ENCODE assay signal across 19 cellular contexts in genomic region chr12:43750814-43751213, GRCh38. TPM values are rescaled to one million over a fixed set of nuclear protein-coding genes. Genes with fewer than 3 reads are reported as not detected.
DNase-seq lines count a peak whose midpoint lies in the region; ATAC-seq, FAIRE-seq and TF ChIP-seq lines count a peak whose summit lies in the region.
"Had no signal": no experiment of that assay in that cellular context is flagged by ENCODE, and none has a peak within 500 bp of the region (broad histone marks: within the 10 kb centered on the region; RNA-seq: fewer than 3 reads in every experiment).

No MANE protein-coding gene starts in this region.

- 92% methylated on average over 3 of the region's 3 CpGs for WGBS in HepG2 (ENCODE audit: low lambda C conversion rate)
- 76% methylated on average over 3 of the region's 3 CpGs for WGBS in right lobe of liver (ENCODE audit: insufficient coverage, low coverage, low lambda C conversion rate, missing lambda C conversion rate)
- WGBS in H1 (ENCODE audit: extremely low coverage in 1 of 2, insufficient coverage in 1 of 2, insufficient read length in 1 of 2, insufficient replicate concordance in 2 of 2, low coverage in 1 of 2, low lambda C conversion rate in 2 of 2, missing lambda C conversion rate in 1 of 2), 2 experiments = 94% methylated on average over 3 of the region's 3 CpGs; no CpG with 5 or more reads in 1 of the 2 experiments

- peaks cover 2 to 5% of the 10 kb centered on the region in 2 experiments; a peak in 2 of 5 replicates for H3K36me3 ChIP-seq in HepG2 (replicated peaks in 1 of 2; ENCODE audit: control insufficient read depth in 1 of 2, insufficient read depth in 2 of 2, low read length in 2 of 2)
- H3K36me3 ChIP-seq in right lobe of liver = no peaks in the 10 kb centered on the region
- peaks cover 0 to 8% (median 1%) of the 10 kb centered on the region in 4 experiments; a peak in 2 of 8 replicates for H3K36me3 ChIP-seq in H1 (ENCODE audit: control insufficient read depth in 2 of 4, insufficient read depth in 4 of 4, low read length in 3 of 4)
- H3K36me3 ChIP-seq: BE2C had no signal

- H4K91ac ChIP-seq in H1 (replicated peaks; ENCODE audit: insufficient read length, low read length) = no peak overlapping the region

- POLR2A ChIA-PET in HepG2 (lab: Yijun Ruan, JAX) (no interaction called here), H1 (lab: Charles Lee; ENCODE audit: partially characterized antibody) (no interaction called here)

- no TSS peak for BruUV-seq in HepG2 (replicated peaks; lab: Mats Ljungman, UMichigan)

- no peak overlapping the region for H3K4ac ChIP-seq in H1 (replicated peaks; ENCODE audit: insufficient read length, low read depth, low read length)

- no peak overlapping the region for H4K8ac ChIP-seq in H1 (ENCODE audit: extremely low read depth, insufficient read depth, low read length)

- TF ChIP-seq RAD21 in HepG2 (CRISPR knock-in tag; IDR thresholded peaks at IDR 0.05) (no peak), Ishikawa (IDR thresholded peaks at IDR 0.05; ENCODE audit: low read depth) (no peak), H1 (IDR thresholded peaks at IDR 0.05 in 1 of 2, conservative IDR thresholded peaks at IDR 0.05 in 1 of 2; ENCODE audit: low read depth in 2 of 2, low read length in 2 of 2) (no peak)

- H3K9me3 ChIP-seq in HepG2 (ENCODE audit: low read length) = no peaks in the 10 kb centered on the region
- H3K9me3 ChIP-seq in right lobe of liver = no peaks in the 10 kb centered on the region
- no peaks in the 10 kb centered on the region for H3K9me3 ChIP-seq in H1 (ENCODE audit: insufficient read depth in 2 of 2, low read depth in 1 of 2, low read length in 1 of 2)
- H3K9me3 ChIP-seq: BE2C had no signal

- H3K4me2 ChIP-seq in HepG2 (ENCODE audit: low read depth, low read length) (no peak overlapping the region), H1 (ENCODE audit: insufficient read depth in 1 of 2, low read depth in 2 of 2, low read length in 2 of 2) (no peak overlapping the region)
- H3K4me2 ChIP-seq: BLaER1 had no signal

- H3K79me2 ChIP-seq in HepG2 (ENCODE audit: insufficient read depth, low read length) (peaks cover 4% of the 10 kb centered on the region), H1 (ENCODE audit: control insufficient read depth in 1 of 2, insufficient read depth in 2 of 2, low read length in 2 of 2) (no peaks in the 10 kb centered on the region)

- H3K27me3 ChIP-seq in HepG2 (ENCODE audit: control insufficient read depth in 1 of 2, insufficient read depth in 2 of 2, low read length in 2 of 2) = no peaks in the 10 kb centered on the region
- no peaks in the 10 kb centered on the region for H3K27me3 ChIP-seq in right lobe of liver
- no peaks in the 10 kb centered on the region for H3K27me3 ChIP-seq in H1 (replicated peaks in 1 of 4; ENCODE audit: control insufficient read depth in 3 of 4, extremely low read depth in 1 of 4, insufficient read depth in 3 of 4, low read length in 3 of 4)
- H3K27me3 ChIP-seq: BE2C, BLaER1 had no signal

- H3K23ac ChIP-seq in H1 (ENCODE audit: insufficient read length) = no peak overlapping the region

- no peak overlapping the region for H2BK20ac ChIP-seq in H1 (ENCODE audit: low read length)

- ATAC-seq in HepG2 = no peak
- no peak for ATAC-seq in right lobe of liver
- ATAC-seq in esophagus mucosa = no peak

- no peak for TF ChIP-seq POLR2A in HepG2 (IDR thresholded peaks at IDR 0.05; ENCODE audit: insufficient read depth in 1 of 2, low read depth in 2 of 2, low read length in 2 of 2)
- no peak for TF ChIP-seq POLR2A in right lobe of liver (IDR thresholded peaks at IDR 0.05)
- no peak for TF ChIP-seq POLR2A in H1 (IDR thresholded peaks at IDR 0.05; ENCODE audit: control extremely low read depth in 1 of 2, low read depth in 2 of 2, low read length in 2 of 2)

- H3K27ac ChIP-seq in HepG2 (ENCODE audit: extremely low read length, insufficient read depth, low read length) (no peak overlapping the region), right lobe of liver (no peak overlapping the region), H1 (ENCODE audit: low read depth, low read length) (no peak overlapping the region)
- H3K27ac ChIP-seq: 22Rv1, BLaER1 had no signal

- no peak overlapping the region for H2AK5ac ChIP-seq in H1 (ENCODE audit: low read depth, low read length)

- H3K23me2 ChIP-seq in H1 (ENCODE audit: low read depth, low read length) = no peaks in the 10 kb centered on the region

- peaks cover 40% of the 10 kb centered on the region for H3K4me1 ChIP-seq in HepG2 (ENCODE audit: insufficient read depth, low read length)
- H3K4me1 ChIP-seq in right lobe of liver = no peaks in the 10 kb centered on the region
- H3K4me1 ChIP-seq in H1 (replicated peaks in 1 of 4; ENCODE audit: control insufficient read depth in 3 of 4, insufficient read depth in 4 of 4, low read length in 3 of 4) = no peaks in the 10 kb centered on the region
- H3K4me1 ChIP-seq: BE2C had no signal

- H3K79me1 ChIP-seq in H1 (ENCODE audit: low read depth, low read length) = no peaks in the 10 kb centered on the region

- no peak overlapping the region for H2BK12ac ChIP-seq in H1 (ENCODE audit: low read depth, low read length)

- no peaks in the 10 kb centered on the region for H4K20me1 ChIP-seq in HepG2 (ENCODE audit: insufficient read depth, low read length)
- no peaks in the 10 kb centered on the region for H4K20me1 ChIP-seq in H1 (replicated peaks in 1 of 2; ENCODE audit: control insufficient read depth in 1 of 2, insufficient read depth in 2 of 2, low read length in 2 of 2)
- H4K20me1 ChIP-seq: BLaER1 had no signal

- intact Hi-C loops in HepG2 (cut with micrococcal nuclease; ENCODE audit: unreplicated experiment) = loop anchor here (10.0 kb wide), 1 partner anchor 244 kb away; no protein-coding TSS in a partner anchor
- intact Hi-C loops in right lobe of liver (cut with DNase I) = no loop called here

- no peak overlapping the region for H3K14ac ChIP-seq in H1 (ENCODE audit: insufficient read length)

- DNase-seq in HepG2 (ENCODE audit: low spot score) (no peak), right lobe of liver (no peak), H1 (ENCODE audit: low read depth in 1 of 2, low spot score in 2 of 2) (no peak), NCI-H510A treated with DMSO at 0.1 percent for 48 hours (lab: John Stamatoyannopoulos, UW) (no peak)
- DNase-seq: ACHN; BE2C; C1 segment of cervical spinal cord; CD4-positive, alpha-beta memory T cell; CD4-positive, CD25-positive, alpha-beta regulatory T cell; CD8-positive, alpha-beta memory T cell; COR-L47; DMS79 treated with DMSO at 0.1 percent for 48 hours; GF-D8 had no signal

- FAIRE-seq in HepG2 (lab: Jason Lieb, UNC) (no peak), H1 (lab: Jason Lieb, UNC) (no peak)
- FAIRE-seq: D721Med, GM12891 had no signal

- TF ChIP-seq EP300 in HepG2 (IDR thresholded peaks at IDR 0.05; ENCODE audit: low read depth in 2 of 2, low read length in 2 of 2) (no peak), HepG2 (CRISPR knock-in tag; IDR thresholded peaks at IDR 0.05; ENCODE audit: borderline replicate concordance) (no peak), Ishikawa (IDR thresholded peaks at IDR 0.05; ENCODE audit: borderline replicate concordance) (no peak), H1 (IDR thresholded peaks at IDR 0.05; ENCODE audit: borderline replicate concordance in 1 of 2, low read depth in 2 of 2, low read length in 2 of 2) (no peak)

- CTCF ChIA-PET in HepG2 (lab: Yijun Ruan, JAX; ENCODE audit: low intra/inter-chr PET ratio, low total read pairs) = no interaction called here
- CTCF ChIA-PET in H1 (lab: Charles Lee; ENCODE audit: partially characterized antibody) = no interaction called here

- H2BK120ac ChIP-seq in H1 (replicated peaks; ENCODE audit: low read depth, low read length) = no peak overlapping the region

- no peak overlapping the region for H3K4me3 ChIP-seq in HepG2 (replicated peaks in 1 of 3; ENCODE audit: insufficient read depth in 1 of 3, low read depth in 2 of 3, low read length in 3 of 3)
- H3K4me3 ChIP-seq in right lobe of liver = no peak overlapping the region
- H3K4me3 ChIP-seq in H1 (ENCODE audit: extremely low read depth in 1 of 4, insufficient read depth in 2 of 4, low read depth in 3 of 4, low read length in 4 of 4) = no peak overlapping the region
- H3K4me3 ChIP-seq: BLaER1 had no signal

- H3K56ac ChIP-seq in H1 (replicated peaks; ENCODE audit: insufficient read length, low read depth, low read length) = no peak overlapping the region

- H3K18ac ChIP-seq in H1 (ENCODE audit: extremely low read depth, low read length) = no peak overlapping the region

- TF ChIP-seq CTCF in HepG2 (CRISPR knock-in tag; IDR thresholded peaks at IDR 0.05) (no peak), right lobe of liver (IDR thresholded peaks at IDR 0.05) (no peak), H1 (IDR thresholded peaks at IDR 0.05; ENCODE audit: control extremely low read depth in 1 of 3, insufficient read depth in 1 of 3, low read depth in 1 of 3, low read length in 3 of 3) (no peak)

- H2BK5ac ChIP-seq in H1 (ENCODE audit: low read depth, low read length) = no peak overlapping the region

- H2AFZ ChIP-seq in HepG2 (ENCODE audit: low read length) (no peak overlapping the region), H1 (ENCODE audit: low read length) (no peak overlapping the region)

- no peak overlapping the region for H2BK15ac ChIP-seq in H1 (ENCODE audit: low read length)

- in situ Hi-C loops in HepG2 (cut with HindIII; ENCODE audit: extremely low pct_ligation_motif_present, low pct_unique_long_range_greater_than_20kb) = no loop called here

- H3K9ac ChIP-seq in HepG2 (ENCODE audit: insufficient read depth, low read depth, low read length) = no peak overlapping the region
- no peak overlapping the region for H3K9ac ChIP-seq in H1 (replicated peaks in 1 of 4; ENCODE audit: extremely low read depth in 1 of 4, low read depth in 3 of 4, low read length in 3 of 4)
- H3K9ac ChIP-seq: BLaER1 had no signal

- H4K5ac ChIP-seq in H1 (ENCODE audit: insufficient read length, low read depth, low read length) = no peak overlapping the region

RNA-seq across cellular contexts. Expression of gene PUS7L, which starts 7.8 kb away (rescaled TPM):
- total RNA-seq in HepG2 (2016; rRNA removed; fragmentation: Illumina TruSeq; extraction: Trizol) (37.6 and 92.7 TPM in 2 replicates), right lobe of liver (1 to 10 TPM; 3.9 to 9.1 (median 5.0) TPM), esophagus mucosa (12.2 TPM)
- total RNA-seq in HepG2 (2016; cell fraction: cytosol; rRNA removed; fragmentation: Illumina TruSeq; extraction: Trizol; ENCODE audit: low read depth) = 2.4 and 3.7 TPM in 2 replicates
- total RNA-seq in HepG2 (2016; cell fraction: insoluble cytoplasmic fraction; rRNA removed; fragmentation: Illumina TruSeq; extraction: Trizol) = 36.1 and 88.7 TPM in 2 replicates
- 7.3 and 12.5 TPM in 2 replicates for total RNA-seq in HepG2 (2016; cell fraction: membrane; rRNA removed; fragmentation: Illumina TruSeq; extraction: Trizol)
- total RNA-seq in HepG2 (2016; cell fraction: nucleus; rRNA removed; fragmentation: Illumina TruSeq; extraction: Trizol) = 42.5 and 43.7 TPM in 2 replicates
- polyA plus RNA-seq in HepG2 (2011; rRNA removed) (5.9 and 6.5 TPM in 2 replicates), H1 (2011; rRNA removed) (2.5 and 3.6 TPM in 2 replicates)
- polyA plus RNA-seq in HepG2 (2011; cell fraction: cytosol; rRNA removed) = 1.8 and 3.3 TPM in 2 replicates
- 4.8 and 5.9 TPM in 2 replicates for polyA plus RNA-seq in HepG2 (2011; cell fraction: nucleus; rRNA removed)
- 4.2 and 7.6 TPM in 2 replicates for polyA plus RNA-seq in HepG2 (2012)
- polyA plus RNA-seq in HepG2 (2016; cell fraction: cytosol; fragmentation: Illumina TruSeq; extraction: Trizol; ENCODE audit: low read depth) = 0.45 and 0.97 TPM in 2 replicates
- polyA plus RNA-seq in HepG2 (2016; cell fraction: insoluble cytoplasmic fraction; fragmentation: Illumina TruSeq; extraction: Trizol; ENCODE audit: low read depth) = 16.9 and 17.6 TPM in 2 replicates
- polyA plus RNA-seq in HepG2 (2016; cell fraction: membrane; fragmentation: Illumina TruSeq; extraction: Trizol; ENCODE audit: low read depth) = 1.9 and 2.3 TPM in 2 replicates
- polyA plus RNA-seq in HepG2 (2016; cell fraction: nucleus; fragmentation: Illumina TruSeq; extraction: Trizol; ENCODE audit: insufficient read depth, low read depth) = 13.4 and 13.5 TPM in 2 replicates
- polyA minus RNA-seq in HepG2 (2011; rRNA and poly(A)+ RNA removed; ENCODE audit: low replicate concordance) = 11.6 and 18.1 TPM in 2 replicates
- polyA minus RNA-seq in HepG2 (2011; cell fraction: cytosol; rRNA and poly(A)+ RNA removed) = 9.5 and 12.3 TPM in 2 replicates
- 34.6 and 35.0 TPM in 2 replicates for polyA minus RNA-seq in HepG2 (2011; cell fraction: nucleus; rRNA and poly(A)+ RNA removed)
- total RNA-seq in H1 (2021; fragmentation: NEBNext Ultra II Directional; extraction: Animal tissue kit (Norgen Biotek cat#: 25700)) = 23.2 and 26.8 TPM in 2 replicates
- 4.9 TPM for polyA plus RNA-seq in H1 (2011; cell fraction: cytosol; rRNA removed)
- polyA plus RNA-seq in H1 (2011; cell fraction: nucleus; rRNA removed) = 3.8 TPM
- 4.1 to 11.9 TPM (median 5.6 TPM) in 4 replicates for polyA plus RNA-seq in H1 (2012, experiment 1 of 2)
- polyA plus RNA-seq in H1 (2012, experiment 2 of 2) = 0.24 TPM
- polyA plus RNA-seq in H1 (2013, experiment 1 of 2) = 24.0 TPM
- 21.2 TPM for polyA plus RNA-seq in H1 (2013, experiment 2 of 2)
- polyA minus RNA-seq in H1 (2011; rRNA and poly(A)+ RNA removed) = 23.5 and 38.6 TPM in 2 replicates
- 9.2 TPM for polyA minus RNA-seq in H1 (2011; cell fraction: cytosol; rRNA and poly(A)+ RNA removed)
- 25.2 TPM for polyA minus RNA-seq in H1 (2011; cell fraction: nucleus; rRNA and poly(A)+ RNA removed)

RNA-seq across cellular contexts. Expression of gene IRAK4, which starts 7.9 kb away (rescaled TPM):
- total RNA-seq in HepG2 (2016; rRNA removed; fragmentation: Illumina TruSeq; extraction: Trizol) (7.1 and 8.4 TPM in 2 replicates), right lobe of liver (10 to 100 TPM in 2 of 6 experiments, 1 to 10 TPM in 4; 6.5 to 16.0 (median 9.3) TPM), esophagus mucosa (15.1 TPM)
- 2.5 and 3.7 TPM in 2 replicates for total RNA-seq in HepG2 (2016; cell fraction: cytosol; rRNA removed; fragmentation: Illumina TruSeq; extraction: Trizol; ENCODE audit: low read depth)
- total RNA-seq in HepG2 (2016; cell fraction: insoluble cytoplasmic fraction; rRNA removed; fragmentation: Illumina TruSeq; extraction: Trizol) = 6.7 and 8.5 TPM in 2 replicates
- 6.9 and 7.2 TPM in 2 replicates for total RNA-seq in HepG2 (2016; cell fraction: membrane; rRNA removed; fragmentation: Illumina TruSeq; extraction: Trizol)
- total RNA-seq in HepG2 (2016; cell fraction: nucleus; rRNA removed; fragmentation: Illumina TruSeq; extraction: Trizol) = 8.9 and 9.7 TPM in 2 replicates
- polyA plus RNA-seq in HepG2 (2011; rRNA removed) (5.6 and 6.6 TPM in 2 replicates), H1 (2011; rRNA removed) (2.2 and 2.3 TPM in 2 replicates)
- polyA plus RNA-seq in HepG2 (2011; cell fraction: cytosol; rRNA removed) = 1.2 and 2.2 TPM in 2 replicates
- 5.7 and 6.2 TPM in 2 replicates for polyA plus RNA-seq in HepG2 (2011; cell fraction: nucleus; rRNA removed)
- 3.4 and 3.9 TPM in 2 replicates for polyA plus RNA-seq in HepG2 (2012)
- polyA plus RNA-seq in HepG2 (2016; cell fraction: cytosol; fragmentation: Illumina TruSeq; extraction: Trizol; ENCODE audit: low read depth) = 1.3 and 1.7 TPM in 2 replicates
- polyA plus RNA-seq in HepG2 (2016; cell fraction: insoluble cytoplasmic fraction; fragmentation: Illumina TruSeq; extraction: Trizol; ENCODE audit: low read depth) = 5.2 and 6.3 TPM in 2 replicates
- polyA plus RNA-seq in HepG2 (2016; cell fraction: membrane; fragmentation: Illumina TruSeq; extraction: Trizol; ENCODE audit: low read depth) = 3.8 TPM in 2 replicates
- 11.0 and 13.1 TPM in 2 replicates for polyA plus RNA-seq in HepG2 (2016; cell fraction: nucleus; fragmentation: Illumina TruSeq; extraction: Trizol; ENCODE audit: insufficient read depth, low read depth)
- 2.1 and 3.3 TPM in 2 replicates for polyA minus RNA-seq in HepG2 (2011; rRNA and poly(A)+ RNA removed; ENCODE audit: low replicate concordance)
- 2.8 and 4.5 TPM in 2 replicates for polyA minus RNA-seq in HepG2 (2011; cell fraction: cytosol; rRNA and poly(A)+ RNA removed)
- polyA minus RNA-seq in HepG2 (2011; cell fraction: nucleus; rRNA and poly(A)+ RNA removed) = 8.1 and 10.9 TPM in 2 replicates
- 5.8 and 7.7 TPM in 2 replicates for total RNA-seq in H1 (2021; fragmentation: NEBNext Ultra II Directional; extraction: Animal tissue kit (Norgen Biotek cat#: 25700))
- polyA plus RNA-seq in H1 (2011; cell fraction: cytosol; rRNA removed) = 3.8 TPM
- polyA plus RNA-seq in H1 (2011; cell fraction: nucleus; rRNA removed) = 4.3 TPM
- 2.5 to 4.4 TPM (median 3.8 TPM) in 4 replicates for polyA plus RNA-seq in H1 (2012, experiment 1 of 2)
- polyA plus RNA-seq in H1 (2012, experiment 2 of 2) = 0.51 TPM
- polyA plus RNA-seq in H1 (2013, experiment 1 of 2) = 3.3 TPM
- 3.4 TPM for polyA plus RNA-seq in H1 (2013, experiment 2 of 2)
- 6.7 and 10.1 TPM in 2 replicates for polyA minus RNA-seq in H1 (2011; rRNA and poly(A)+ RNA removed)
- 2.2 TPM for polyA minus RNA-seq in H1 (2011; cell fraction: cytosol; rRNA and poly(A)+ RNA removed)
- polyA minus RNA-seq in H1 (2011; cell fraction: nucleus; rRNA and poly(A)+ RNA removed) = 12.0 TPM

RNA-seq across cellular contexts. Expression of gene TWF1, which starts 55.3 kb away (rescaled TPM):
- 85.5 and 148 TPM in 2 replicates for total RNA-seq in HepG2 (2016; rRNA removed; fragmentation: Illumina TruSeq; extraction: Trizol)
- total RNA-seq in HepG2 (2016; cell fraction: cytosol; rRNA removed; fragmentation: Illumina TruSeq; extraction: Trizol; ENCODE audit: low read depth) = 12.4 and 17.1 TPM in 2 replicates
- 90.5 and 142 TPM in 2 replicates for total RNA-seq in HepG2 (2016; cell fraction: insoluble cytoplasmic fraction; rRNA removed; fragmentation: Illumina TruSeq; extraction: Trizol)
- 63.7 and 70.0 TPM in 2 replicates for total RNA-seq in HepG2 (2016; cell fraction: membrane; rRNA removed; fragmentation: Illumina TruSeq; extraction: Trizol)
- 44.9 and 45.5 TPM in 2 replicates for total RNA-seq in HepG2 (2016; cell fraction: nucleus; rRNA removed; fragmentation: Illumina TruSeq; extraction: Trizol)
- 22.3 and 32.3 TPM in 2 replicates for polyA plus RNA-seq in HepG2 (2011; rRNA removed)
- 12.5 and 19.3 TPM in 2 replicates for polyA plus RNA-seq in HepG2 (2011; cell fraction: cytosol; rRNA removed)
- 11.0 and 12.8 TPM in 2 replicates for polyA plus RNA-seq in HepG2 (2011; cell fraction: nucleus; rRNA removed)
- polyA plus RNA-seq in HepG2 (2012) = 35.5 and 36.4 TPM in 2 replicates
- 13.7 and 14.1 TPM in 2 replicates for polyA plus RNA-seq in HepG2 (2016; cell fraction: cytosol; fragmentation: Illumina TruSeq; extraction: Trizol; ENCODE audit: low read depth)
- polyA plus RNA-seq in HepG2 (2016; cell fraction: insoluble cytoplasmic fraction; fragmentation: Illumina TruSeq; extraction: Trizol; ENCODE audit: low read depth) = 99.5 and 109 TPM in 2 replicates
- polyA plus RNA-seq in HepG2 (2016; cell fraction: membrane; fragmentation: Illumina TruSeq; extraction: Trizol; ENCODE audit: low read depth) = 41.8 and 46.1 TPM in 2 replicates
- 41.4 and 45.6 TPM in 2 replicates for polyA plus RNA-seq in HepG2 (2016; cell fraction: nucleus; fragmentation: Illumina TruSeq; extraction: Trizol; ENCODE audit: insufficient read depth, low read depth)
- 9.6 and 27.1 TPM in 2 replicates for polyA minus RNA-seq in HepG2 (2011; rRNA and poly(A)+ RNA removed; ENCODE audit: low replicate concordance)
- polyA minus RNA-seq in HepG2 (2011; cell fraction: cytosol; rRNA and poly(A)+ RNA removed) = 42.4 and 45.7 TPM in 2 replicates
- polyA minus RNA-seq in HepG2 (2011; cell fraction: nucleus; rRNA and poly(A)+ RNA removed) = 39.9 and 42.1 TPM in 2 replicates
- total RNA-seq in right lobe of liver = 10 to 100 TPM; 28.6 to 52.9 (median 43.5) TPM
- 24.6 and 27.9 TPM in 2 replicates for total RNA-seq in H1 (2021; fragmentation: NEBNext Ultra II Directional; extraction: Animal tissue kit (Norgen Biotek cat#: 25700))
- 5.3 and 7.6 TPM in 2 replicates for polyA plus RNA-seq in H1 (2011; rRNA removed)
- 9.9 TPM for polyA plus RNA-seq in H1 (2011; cell fraction: cytosol; rRNA removed)
- polyA plus RNA-seq in H1 (2011; cell fraction: nucleus; rRNA removed) = 4.5 TPM
- 7.4 to 16.2 TPM (median 8.9 TPM) in 4 replicates for polyA plus RNA-seq in H1 (2012, experiment 1 of 2)
- 1.5 TPM for polyA plus RNA-seq in H1 (2012, experiment 2 of 2)
- 18.2 TPM for polyA plus RNA-seq in H1 (2013, experiment 1 of 2)
- polyA plus RNA-seq in H1 (2013, experiment 2 of 2) = 19.0 TPM
- polyA minus RNA-seq in H1 (2011; rRNA and poly(A)+ RNA removed) = 7.4 and 17.5 TPM in 2 replicates
- polyA minus RNA-seq in H1 (2011; cell fraction: cytosol; rRNA and poly(A)+ RNA removed) = 14.7 TPM
- polyA minus RNA-seq in H1 (2011; cell fraction: nucleus; rRNA and poly(A)+ RNA removed) = 26.1 TPM
- total RNA-seq in esophagus mucosa = 164 TPM

Comparison
In these comparisons a context has a peak if more than half of its experiments do, and no peak if none do; other contexts are left out.
1. Of the 41 proteins assayed by ChIP-seq in both HepG2 and H1: peak only in HepG2: none; only in H1: none; in both: CEBPB; in neither: 40.